ENCODE assay signal across 19 cellular contexts in the genomic region with DNA sequence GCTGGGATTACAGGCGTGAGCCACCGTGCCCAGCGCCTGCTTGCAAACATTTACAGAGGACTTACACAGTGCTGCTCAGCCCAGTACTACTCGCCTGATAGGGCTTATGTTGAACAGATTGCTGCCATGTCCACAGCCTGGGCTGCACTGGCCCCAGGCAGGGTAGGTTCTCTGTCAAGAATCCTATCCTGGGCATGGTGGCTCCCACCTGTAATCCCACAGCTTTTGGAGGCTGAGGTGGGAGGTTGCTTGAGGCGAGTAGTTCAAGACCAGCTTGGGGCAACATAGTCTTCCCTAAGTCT. TPM values are rescaled to one million over a fixed set of nuclear protein-coding genes. Genes with fewer than 3 reads are reported as not detected.
DNase-seq lines count a peak whose midpoint lies in the region; ATAC-seq, FAIRE-seq and TF ChIP-seq lines count a peak whose summit lies in the region.
"Had no signal": no experiment of that assay in that cellular context is flagged by ENCODE, and none has a peak within 500 bp of the region (broad histone marks: within the 10 kb centered on the region; RNA-seq: fewer than 3 reads in every experiment).

No MANE protein-coding gene starts in this region.

- H3K9ac ChIP-seq in OCI-LY1 (ENCODE audit: low read length) (no peak overlapping the region), kidney (ENCODE audit: low read length in 2 of 2) (no peak overlapping the region)

- peaks cover 11% of the 10 kb centered on the region for H3F3A ChIP-seq in OCI-LY1 (ENCODE audit: insufficient read depth, low read length)

- no peaks in the 10 kb centered on the region for H3K9me2 ChIP-seq in OCI-LY1 (ENCODE audit: low read depth, low read length)

- peak overlapping the region in 2 of 4 donors; percentile 12 to 58 for H3K4me3 Mint-ChIP-seq in CD4-positive, CD25-positive, alpha-beta regulatory T cell
- H3K4me3 Mint-ChIP-seq: endodermal cell; stimulated activated naive B cell treated with anti-CD40 and anti-IgM and Interleukin-4, amounts not matched to agents 10 μg/mL and 1 μg/mL and 100 μg/mL, for 72 hours had no signal

- TF ChIP-seq POLR2A in gastrocnemius medialis (IDR thresholded peaks at IDR 0.05): no peak

- H3K36me3 Mint-ChIP-seq in CD4-positive, CD25-positive, alpha-beta regulatory T cell: peaks cover 5% of the 10 kb centered on the region

- no peak overlapping the region for H3K27ac Mint-ChIP-seq in CD4-positive, CD25-positive, alpha-beta regulatory T cell
- H3K27ac Mint-ChIP-seq: endodermal cell had no signal

- peaks cover 92% of the 10 kb centered on the region for H3K4me1 ChIP-seq in CD4-positive, CD25-positive, alpha-beta regulatory T cell (ENCODE audit: control insufficient read depth, insufficient read depth, low read length, poor library complexity, severe bottlenecking)
- H3K4me1 ChIP-seq in OCI-LY1 (ENCODE audit: insufficient read depth, low read length, severe bottlenecking) (peaks cover 77% of the 10 kb centered on the region), kidney (ENCODE audit: control insufficient read depth in 1 of 2, insufficient read depth in 1 of 2, low read depth in 1 of 2, low read length in 2 of 2) (peaks cover 56 to 57% of the 10 kb centered on the region in 2 donors), gastrocnemius medialis (peaks cover 79 to 80% of the 10 kb centered on the region in 2 donors)

- TF ChIP-seq CTCF in OCI-LY1 (IDR thresholded peaks at IDR 0.05; ENCODE audit: low read length) (no peak), kidney (IDR thresholded peaks at IDR 0.05; ENCODE audit: borderline replicate concordance, extremely low read depth, insufficient read depth) (no peak), gastrocnemius medialis (IDR thresholded peaks at IDR 0.05 in 4 of 5, conservative IDR thresholded peaks at IDR 0.05 in 1 of 5) (no peak)

- FAIRE-seq in kidney (lab: Jason Lieb, UNC): no peak

- H3K79me2 ChIP-seq in OCI-LY1 (ENCODE audit: insufficient read depth, low read length): no peaks in the 10 kb centered on the region

- in situ Hi-C loops in gastrocnemius medialis (cut with MboI; ENCODE audit: low sequenced_read_pairs in 4 of 4): no loop called here

- DNase-seq in CD4-positive, CD25-positive, alpha-beta regulatory T cell: no peak
- DNase-seq in kidney (no peak), gastrocnemius medialis (peak in 1 of 2 donors; percentile 10), anterior cingulate cortex (lab: John Stamatoyannopoulos, UW) (no peak), dedifferentiated amniotic fluid mesenchymal stem cell (ENCODE audit: extremely low spot score) (no peak)
- DNase-seq: amygdala; GF-D8; NCI-H1105 treated with DMSO at 0.1 percent for 48 hours; stimulated activated CD4-positive, alpha-beta T cell treated with anti-CD3 and anti-CD28 coated beads, Interleukin-4, amount 100 ng/mL, for 1 hour; stimulated activated naive B cell treated with anti-CD40 and anti-IgM and Interleukin-4, amounts not matched to agents 10 μg/mL and 1 μg/mL and 100 μg/mL, for 72 hours; T1000 had no signal

- H3K27me3 ChIP-seq in CD4-positive, CD25-positive, alpha-beta regulatory T cell (ENCODE audit: control insufficient read depth, insufficient read depth, low read length): no peaks in the 10 kb centered on the region
- no peaks in the 10 kb centered on the region for H3K27me3 ChIP-seq in OCI-LY1 (ENCODE audit: insufficient read depth, low read length)
- no peaks in the 10 kb centered on the region for H3K27me3 ChIP-seq in gastrocnemius medialis

- no peak overlapping the region for H2AFZ ChIP-seq in OCI-LY1 (ENCODE audit: low read length)

- peaks cover 16 to 44% (median 25%) of the 10 kb centered on the region in 4 donors for H3K4me1 Mint-ChIP-seq in CD4-positive, CD25-positive, alpha-beta regulatory T cell

- no peaks in the 10 kb centered on the region for H4K20me1 ChIP-seq in OCI-LY1 (ENCODE audit: insufficient read depth, low read length)

- peak overlapping the region; percentile 42 for H3K4me3 ChIP-seq in CD4-positive, CD25-positive, alpha-beta regulatory T cell (ENCODE audit: low read depth, low read length)
- H3K4me3 ChIP-seq in OCI-LY1 (ENCODE audit: low read depth, low read length, poor library complexity, severe bottlenecking): no peak overlapping the region
- H3K4me3 ChIP-seq in kidney (ENCODE audit: low read length in 2 of 2): no peak overlapping the region
- peak overlapping the region in 3 of 4 donors; percentile 14 to 38 (median 36) for H3K4me3 ChIP-seq in gastrocnemius medialis

- no peaks in the 10 kb centered on the region for H3K9me3 Mint-ChIP-seq in CD4-positive, CD25-positive, alpha-beta regulatory T cell
- H3K9me3 Mint-ChIP-seq: endodermal cell; stimulated activated naive B cell treated with anti-CD40 and anti-IgM and Interleukin-4, amounts not matched to agents 10 μg/mL and 1 μg/mL and 100 μg/mL, for 72 hours had no signal

- H3K4me2 ChIP-seq in OCI-LY1 (ENCODE audit: low read length): no peak overlapping the region

- ATAC-seq in CD4-positive, CD25-positive, alpha-beta regulatory T cell (ENCODE audit: low read depth in 2 of 2): no peak
- ATAC-seq in gastrocnemius medialis (no peak), HG03432 (IDR thresholded peaks at IDR 0.05; ENCODE audit: unreplicated experiment) (no peak)
- ATAC-seq: HCT116; stimulated activated naive B cell treated with anti-CD40 and anti-IgM and Interleukin-4, amounts not matched to agents 10 μg/mL and 1 μg/mL and 100 μg/mL, for 72 hours had no signal

- intact Hi-C loops in kidney (cut with DNase I) (no loop called here), gastrocnemius medialis (cut with DNase I; ENCODE audit: low total_unique reads) (no loop called here)

- no peaks in the 10 kb centered on the region for H3K9me3 ChIP-seq in CD4-positive, CD25-positive, alpha-beta regulatory T cell (ENCODE audit: control insufficient read depth in 2 of 2, low read length in 2 of 2)
- H3K9me3 ChIP-seq in OCI-LY1 (ENCODE audit: low read length): no peaks in the 10 kb centered on the region
- H3K9me3 ChIP-seq in kidney (ENCODE audit: control insufficient read depth in 1 of 2, low read length in 2 of 2): no peaks in the 10 kb centered on the region
- H3K9me3 ChIP-seq in gastrocnemius medialis: no peaks in the 10 kb centered on the region

- H3K27me3 Mint-ChIP-seq in CD4-positive, CD25-positive, alpha-beta regulatory T cell: no peaks in the 10 kb centered on the region
- H3K27me3 Mint-ChIP-seq: stimulated activated naive B cell treated with anti-CD40 and anti-IgM and Interleukin-4, amounts not matched to agents 10 μg/mL and 1 μg/mL and 100 μg/mL, for 72 hours had no signal

- H3K27ac ChIP-seq in CD4-positive, CD25-positive, alpha-beta regulatory T cell (ENCODE audit: insufficient read depth, low read length, poor library complexity, severe bottlenecking): peak overlapping the region; percentile 95
- H3K27ac ChIP-seq in OCI-LY1 (ENCODE audit: low read depth, low read length, poor library complexity, severe bottlenecking) (peak overlapping the region; percentile 96), kidney (ENCODE audit: low read depth in 2 of 2, low read length in 2 of 2) (peak overlapping the region; percentile 75 to 94), gastrocnemius medialis (peak overlapping the region; percentile 95 to 99 (median 98))

- H3K36me3 ChIP-seq in CD4-positive, CD25-positive, alpha-beta regulatory T cell (ENCODE audit: control insufficient read depth, insufficient read depth, low read length): no peaks in the 10 kb centered on the region
- peaks cover 5% of the 10 kb centered on the region; the same call in 1 of the 2 replicates for H3K36me3 ChIP-seq in OCI-LY1 (ENCODE audit: insufficient read depth, low read length)
- H3K36me3 ChIP-seq in kidney (ENCODE audit: control insufficient read depth in 1 of 2, insufficient read depth in 2 of 2, low read length in 2 of 2): no peaks in the 10 kb centered on the region
- H3K36me3 ChIP-seq in gastrocnemius medialis: no peaks in the 10 kb centered on the region

RNA-seq across cellular contexts. Expression of a gene that starts 15.1 kb away (rescaled TPM):
- 1,496 TPM for total RNA-seq in CD4-positive, CD25-positive, alpha-beta regulatory T cell
- 1,000 to 10,000 TPM; 2,637 to 4,955 (median 3,590) TPM for polyA plus RNA-seq in CD4-positive, CD25-positive, alpha-beta regulatory T cell
- 1,197 TPM for total RNA-seq in kidney
- 356 TPM for polyA plus RNA-seq in kidney (ENCODE audit: insufficient read depth, low read depth, low replicate concordance)
- total RNA-seq in gastrocnemius medialis: 1,000 to 10,000 TPM; 1,815 to 2,839 (median 2,202) TPM

RNA-seq across cellular contexts. Expression of a gene that starts 16.8 kb away (rescaled TPM):
- total RNA-seq in CD4-positive, CD25-positive, alpha-beta regulatory T cell: 30.8 TPM
- 100 to 1,000 TPM; 103 to 129 (median 109) TPM for polyA plus RNA-seq in CD4-positive, CD25-positive, alpha-beta regulatory T cell
- total RNA-seq in kidney (19.0 TPM), gastrocnemius medialis (10 to 100 TPM; 43.5 to 78.8 (median 59.4) TPM)
- 45.6 TPM for polyA plus RNA-seq in kidney (ENCODE audit: insufficient read depth, low read depth, low replicate concordance)

RNA-seq across cellular contexts. Expression of a gene that starts 16.9 kb away (rescaled TPM):
- 1.6 TPM for total RNA-seq in CD4-positive, CD25-positive, alpha-beta regulatory T cell
- polyA plus RNA-seq in CD4-positive, CD25-positive, alpha-beta regulatory T cell: under 1 TPM; 0.07 to 0.45 (median 0.31) TPM
- total RNA-seq in kidney: 0.76 TPM
- polyA plus RNA-seq in kidney (ENCODE audit: insufficient read depth, low read depth, low replicate concordance): 0.37 TPM
- total RNA-seq in gastrocnemius medialis: 10 to 100 TPM in 1 of 4 donors, 1 to 10 TPM in 3; 3.3 to 19.0 (median 6.7) TPM

RNA-seq across cellular contexts. Expression of a gene that starts 23.4 kb away (rescaled TPM):
- 36.2 TPM for total RNA-seq in CD4-positive, CD25-positive, alpha-beta regulatory T cell
- polyA plus RNA-seq in CD4-positive, CD25-positive, alpha-beta regulatory T cell: 10 to 100 TPM; 21.7 to 26.9 (median 25.9) TPM
- 27.8 TPM for total RNA-seq in kidney
- 10.0 TPM for polyA plus RNA-seq in kidney (ENCODE audit: insufficient read depth, low read depth, low replicate concordance)
- total RNA-seq in gastrocnemius medialis: 100 to 1,000 TPM in 1 of 4 donors, 10 to 100 TPM in 3; 37.1 to 108 (median 75.4) TPM

RNA-seq across cellular contexts. Expression of a gene that starts 40.3 kb away (rescaled TPM):
- not detected for total RNA-seq in CD4-positive, CD25-positive, alpha-beta regulatory T cell
- not detected for polyA plus RNA-seq in CD4-positive, CD25-positive, alpha-beta regulatory T cell
- total RNA-seq in kidney (not detected), gastrocnemius medialis (100 to 1,000 TPM; 274 to 585 (median 420) TPM)
- polyA plus RNA-seq in kidney (ENCODE audit: insufficient read depth, low read depth, low replicate concordance): 1.3 TPM
- total RNA-seq: activated CD8-positive, alpha-beta memory T cell treated with anti-CD3 and anti-CD28 coated beads for 36 hours; HT1080; NCI-H460; posterior vena cava had no signal

Comparison
In these comparisons a context has a peak if more than half of its experiments do, and no peak if none do; other contexts are left out.
1. H3K4me3 ChIP-seq: peak in CD4-positive, CD25-positive, alpha-beta regulatory T cell (single experiment) and gastrocnemius medialis (3 of 4); none in OCI-LY1 (single experiment) and kidney (0 of 2).
2. Peak in every context shown above with its lines, with median percentiles within 50 percentile points of each other: H3K27ac ChIP-seq.